In the genomic region with DNA sequence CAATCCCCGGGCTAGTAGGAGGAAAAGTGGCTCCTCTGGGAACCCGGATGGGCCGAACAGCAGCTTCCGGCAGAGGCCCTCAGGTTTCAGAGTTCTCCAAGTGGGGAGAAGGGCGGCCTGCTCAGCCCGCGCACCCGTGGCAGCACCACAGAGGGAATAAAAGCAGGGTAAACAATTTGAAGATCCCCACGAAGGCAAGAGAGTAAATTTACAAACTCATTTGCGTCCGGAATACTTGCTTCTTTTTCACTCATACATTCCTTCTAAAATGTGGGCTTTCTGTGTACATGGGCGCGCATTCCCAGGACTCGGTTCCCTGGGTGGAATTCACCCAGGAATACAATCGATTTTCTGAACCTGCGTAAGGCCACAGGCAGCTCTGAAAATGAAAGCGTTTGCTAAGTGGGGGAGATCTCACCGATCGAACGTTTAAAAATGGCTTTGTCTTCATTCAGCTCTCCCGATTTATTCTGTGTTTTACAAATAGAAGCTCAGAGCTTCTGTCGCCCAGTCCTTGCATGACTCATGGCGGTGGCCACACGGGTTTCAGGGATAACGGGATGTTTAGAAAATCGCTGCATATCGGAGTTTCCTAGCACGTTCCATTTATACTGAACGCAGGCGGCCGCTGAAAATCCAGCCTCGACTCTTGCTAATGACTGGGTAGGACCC, we compare ENCODE assay signal across 8 cellular contexts.
DNase-seq lines count a peak whose midpoint lies in the region; ATAC-seq and TF ChIP-seq lines count a peak whose summit lies in the region.

No MANE protein-coding gene starts in this region.

- WGBS in heart left ventricle, 4 donors: 4 to 8% (median 6%) methylated on average over 31 to 32 of the region's 32 CpGs
- WGBS in ovary, 3 donors: 3 to 5% (median 4%) methylated on average over 32 of the region's 32 CpGs

- peaks cover 99% of the 10 kb centered on the region for H3K27me3 Mint-ChIP-seq in dendritic cell treated with granulocyte-macrophage colony-stimulating factor and Interleukin-4, amounts not matched to agents 40 ng/mL and 50 ng/mL, for 4 days
- H3K27me3 Mint-ChIP-seq in naive B cell: peaks cover 73 to 100% (median 89%) of the 10 kb centered on the region in 3 donors

- intact Hi-C loops in heart left ventricle (cut with DNase I) (no loop called here), cardiac septum (cut with DNase I) (no loop called here), upper lobe of right lung (cut with DNase I) (no loop called here), ovary (cut with DNase I) (no loop called here)
- intact Hi-C loops in dendritic cell treated with granulocyte-macrophage colony-stimulating factor and Interleukin-4, amounts not matched to agents 40 ng/mL and 50 ng/mL, for 4 days (cut with micrococcal nuclease): loop anchor here (5.0 kb wide), 1 partner anchor 41 kb away; no protein-coding TSS in a partner anchor

- H3K4me1 ChIP-seq in heart left ventricle: peaks cover 0 to 51% (median 26%) of the 10 kb centered on the region in 12 donors
- peaks cover 27% of the 10 kb centered on the region for H3K4me1 ChIP-seq in upper lobe of right lung
- no peaks in the 10 kb centered on the region for H3K4me1 ChIP-seq in ovary (ENCODE audit: insufficient read depth)

- H3K27ac Mint-ChIP-seq in dendritic cell treated with granulocyte-macrophage colony-stimulating factor and Interleukin-4, amounts not matched to agents 40 ng/mL and 50 ng/mL, for 4 days: no peak overlapping the region
- peak overlapping the region in 2 of 6 donors; percentile 81 to 95 for H3K27ac Mint-ChIP-seq in naive B cell

- H3K27me3 ChIP-seq in heart left ventricle (peaks cover 63 to 100% (median 98%) of the 10 kb centered on the region in 9 donors), upper lobe of right lung (peaks cover 98% of the 10 kb centered on the region), ovary (no peaks in the 10 kb centered on the region)

- H3K36me3 Mint-ChIP-seq in dendritic cell treated with granulocyte-macrophage colony-stimulating factor and Interleukin-4, amounts not matched to agents 40 ng/mL and 50 ng/mL, for 4 days (ENCODE audit: low read depth): no peaks in the 10 kb centered on the region
- peaks cover 0 to 7% of the 10 kb centered on the region in 2 donors for H3K36me3 Mint-ChIP-seq in naive B cell

- H3K4me3 Mint-ChIP-seq in dendritic cell treated with granulocyte-macrophage colony-stimulating factor and Interleukin-4, amounts not matched to agents 40 ng/mL and 50 ng/mL, for 4 days: peak overlapping the region; percentile 59
- peak overlapping the region; percentile 78 to 97 (median 92) for H3K4me3 Mint-ChIP-seq in naive B cell

- H3K27ac ChIP-seq in heart left ventricle (no peak overlapping the region), upper lobe of right lung (no peak overlapping the region), ovary (no peak overlapping the region)

- H3K9me3 Mint-ChIP-seq in dendritic cell treated with granulocyte-macrophage colony-stimulating factor and Interleukin-4, amounts not matched to agents 40 ng/mL and 50 ng/mL, for 4 days: no peaks in the 10 kb centered on the region
- H3K9me3 Mint-ChIP-seq in naive B cell: peaks cover 0 to 4% (median 0%) of the 10 kb centered on the region in 7 donors

- peak overlapping the region in 11 of 12 donors; percentile 6 to 48 (median 28) for H3K4me3 ChIP-seq in heart left ventricle
- H3K4me3 ChIP-seq in upper lobe of right lung: peak overlapping the region; percentile 32
- H3K4me3 ChIP-seq in ovary: no peak overlapping the region

- H3K36me3 ChIP-seq in heart left ventricle (no peaks in the 10 kb centered on the region), upper lobe of right lung (no peaks in the 10 kb centered on the region), ovary (no peaks in the 10 kb centered on the region)

- H3K4me1 Mint-ChIP-seq in dendritic cell treated with granulocyte-macrophage colony-stimulating factor and Interleukin-4, amounts not matched to agents 40 ng/mL and 50 ng/mL, for 4 days (ENCODE audit: low read depth): peaks cover 50% of the 10 kb centered on the region
- peaks cover 24 to 65% (median 63%) of the 10 kb centered on the region in 3 donors for H3K4me1 Mint-ChIP-seq in naive B cell

- no peak for TF ChIP-seq CTCF in heart left ventricle (IDR thresholded peaks at IDR 0.05)
- TF ChIP-seq CTCF in upper lobe of right lung (IDR thresholded peaks at IDR 0.05): no peak
- no peak for TF ChIP-seq CTCF in ovary (IDR thresholded peaks at IDR 0.05)

- no peak for TF ChIP-seq EP300 in ovary (IDR thresholded peaks at IDR 0.05)

- H3K9me3 ChIP-seq in heart left ventricle: no peaks in the 10 kb centered on the region
- H3K9me3 ChIP-seq in upper lobe of right lung: no peaks in the 10 kb centered on the region
- no peaks in the 10 kb centered on the region for H3K9me3 ChIP-seq in ovary

- ATAC-seq in heart left ventricle: no peak
- ATAC-seq in naive B cell (ENCODE audit: low read depth in 2 of 2): no peak
- no peak for ATAC-seq in upper lobe of right lung
- ATAC-seq in HG02588 (IDR thresholded peaks at IDR 0.05; ENCODE audit: unreplicated experiment): no peak

- DNase-seq in heart left ventricle: no peak
- no peak for DNase-seq in cardiac septum (ENCODE audit: low spot score)
- no peak for DNase-seq in naive B cell
- DNase-seq in upper lobe of right lung: no peak
- no peak for DNase-seq in RPMI8226
- DNase-seq in ovary: no peak

- TF ChIP-seq POLR2A in heart left ventricle (IDR thresholded peaks at IDR 0.05) (no peak), ovary (IDR thresholded peaks at IDR 0.05) (no peak)
